1 cellular context compared by ENCODE assay signal in the genomic region with DNA sequence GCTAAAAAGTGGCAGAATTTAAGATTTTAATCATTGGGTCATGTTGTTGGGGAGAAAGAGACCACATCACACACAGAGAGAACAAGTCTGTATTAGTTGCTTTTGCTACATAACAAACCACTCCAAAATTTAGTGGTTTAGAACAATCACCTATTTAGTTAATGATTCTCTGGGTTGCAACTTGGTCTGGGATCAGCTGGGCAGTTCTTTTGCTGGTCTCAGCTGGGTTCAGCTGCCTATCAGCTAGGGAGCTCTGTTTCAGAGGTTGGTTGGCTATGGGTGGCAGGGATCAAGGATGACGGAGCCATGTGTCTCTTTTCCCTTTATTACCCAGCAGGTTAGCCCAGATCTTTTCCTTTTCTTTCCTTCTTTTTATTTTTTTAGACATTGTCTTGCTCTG.
TF ChIP-seq lines count a peak whose summit lies in the region.

No MANE protein-coding gene starts in this region.

TF ChIP-seq in WTC11, 78 proteins besides CTCF, POLR2A, EP300 and RAD21 (continued from another document):
- TF ChIP-seq, protein P1, sequence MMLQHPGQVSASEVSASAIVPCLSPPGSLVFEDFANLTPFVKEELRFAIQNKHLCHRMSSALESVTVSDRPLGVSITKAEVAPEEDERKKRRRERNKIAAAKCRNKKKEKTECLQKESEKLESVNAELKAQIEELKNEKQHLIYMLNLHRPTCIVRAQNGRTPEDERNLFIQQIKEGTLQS (CRISPR knock-in tag; conservative IDR thresholded peaks at IDR 0.05): no peak
- TF ChIP-seq, protein P2, sequence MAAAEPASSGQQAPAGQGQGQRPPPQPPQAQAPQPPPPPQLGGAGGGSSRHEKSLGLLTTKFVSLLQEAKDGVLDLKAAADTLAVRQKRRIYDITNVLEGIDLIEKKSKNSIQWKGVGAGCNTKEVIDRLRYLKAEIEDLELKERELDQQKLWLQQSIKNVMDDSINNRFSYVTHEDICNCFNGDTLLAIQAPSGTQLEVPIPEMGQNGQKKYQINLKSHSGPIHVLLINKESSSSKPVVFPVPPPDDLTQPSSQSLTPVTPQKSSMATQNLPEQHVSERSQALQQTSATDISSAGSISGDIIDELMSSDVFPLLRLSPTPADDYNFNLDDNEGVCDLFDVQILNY (CRISPR knock-in tag; IDR thresholded peaks at IDR 0.05): no peak
- TF ChIP-seq, protein P3, sequence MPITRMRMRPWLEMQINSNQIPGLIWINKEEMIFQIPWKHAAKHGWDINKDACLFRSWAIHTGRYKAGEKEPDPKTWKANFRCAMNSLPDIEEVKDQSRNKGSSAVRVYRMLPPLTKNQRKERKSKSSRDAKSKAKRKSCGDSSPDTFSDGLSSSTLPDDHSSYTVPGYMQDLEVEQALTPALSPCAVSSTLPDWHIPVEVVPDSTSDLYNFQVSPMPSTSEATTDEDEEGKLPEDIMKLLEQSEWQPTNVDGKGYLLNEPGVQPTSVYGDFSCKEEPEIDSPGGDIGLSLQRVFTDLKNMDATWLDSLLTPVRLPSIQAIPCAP (CRISPR knock-in tag; IDR thresholded peaks at IDR 0.05): no peak
- TF ChIP-seq RELA (CRISPR knock-in tag; IDR thresholded peaks at IDR 0.05; ENCODE audit: borderline replicate concordance) (no peak), GTF2I (CRISPR knock-in tag; conservative IDR thresholded peaks at IDR 0.05) (no peak), OVOL2 (CRISPR knock-in tag; IDR thresholded peaks at IDR 0.05; ENCODE audit: borderline replicate concordance) (no peak), TEAD1 (CRISPR knock-in tag; IDR thresholded peaks at IDR 0.05) (no peak)
- TF ChIP-seq, protein P4, sequence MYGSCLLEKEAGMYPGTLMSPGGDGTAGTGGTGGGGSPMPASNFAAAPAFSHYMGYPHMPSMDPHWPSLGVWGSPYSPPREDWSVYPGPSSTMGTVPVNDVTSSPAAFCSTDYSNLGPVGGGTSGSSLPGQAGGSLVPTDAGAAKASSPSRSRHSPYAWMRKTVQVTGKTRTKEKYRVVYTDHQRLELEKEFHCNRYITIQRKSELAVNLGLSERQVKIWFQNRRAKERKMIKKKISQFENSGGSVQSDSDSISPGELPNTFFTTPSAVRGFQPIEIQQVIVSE (CRISPR knock-in tag; IDR thresholded peaks at IDR 0.05; ENCODE audit: borderline replicate concordance): no peak
